2 cellular contexts compared by ENCODE assay signal in the genomic region with DNA sequence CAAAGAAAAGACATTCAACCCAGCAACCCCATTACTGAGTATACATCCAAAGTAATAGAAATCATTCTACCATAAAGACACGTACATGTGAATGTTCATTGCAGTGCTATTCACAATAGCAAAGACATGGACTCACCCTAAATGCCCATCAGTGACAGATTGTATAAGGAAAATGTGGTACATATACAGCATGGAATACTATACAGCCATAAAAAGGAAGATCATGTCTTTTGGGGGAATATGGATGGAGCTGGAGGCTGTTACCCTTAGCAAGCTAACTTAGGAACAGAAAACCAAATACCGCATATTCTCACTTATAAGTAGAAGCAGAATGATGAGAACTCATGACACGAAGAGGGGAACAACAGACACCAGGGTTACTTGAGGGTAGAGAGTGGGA.
TF ChIP-seq lines count a peak whose summit lies in the region.

No MANE protein-coding gene starts in this region.

TF ChIP-seq in SK-N-SH, 30 proteins besides CTCF, POLR2A, EP300 and RAD21 (continued from another document):
- no peak for TF ChIP-seq FOXJ3 (CRISPR knock-in tag; IDR thresholded peaks at IDR 0.05)
- TF ChIP-seq GABPA (IDR thresholded peaks at IDR 0.05; ENCODE audit: low read depth), result no peak
- TF ChIP-seq FOSL2 (IDR thresholded peaks at IDR 0.05; ENCODE audit: borderline replicate concordance, low read depth), result no peak
- no peak for TF ChIP-seq FOXM1 (IDR thresholded peaks at IDR 0.05; ENCODE audit: low read depth)
TF ChIP-seq in SK-N-SH: peak in this region for 0.

TF ChIP-seq in HEK293, 187 proteins besides CTCF, POLR2A, EP300 and RAD21 (continued from another document):
- TF ChIP-seq, protein P1, sequence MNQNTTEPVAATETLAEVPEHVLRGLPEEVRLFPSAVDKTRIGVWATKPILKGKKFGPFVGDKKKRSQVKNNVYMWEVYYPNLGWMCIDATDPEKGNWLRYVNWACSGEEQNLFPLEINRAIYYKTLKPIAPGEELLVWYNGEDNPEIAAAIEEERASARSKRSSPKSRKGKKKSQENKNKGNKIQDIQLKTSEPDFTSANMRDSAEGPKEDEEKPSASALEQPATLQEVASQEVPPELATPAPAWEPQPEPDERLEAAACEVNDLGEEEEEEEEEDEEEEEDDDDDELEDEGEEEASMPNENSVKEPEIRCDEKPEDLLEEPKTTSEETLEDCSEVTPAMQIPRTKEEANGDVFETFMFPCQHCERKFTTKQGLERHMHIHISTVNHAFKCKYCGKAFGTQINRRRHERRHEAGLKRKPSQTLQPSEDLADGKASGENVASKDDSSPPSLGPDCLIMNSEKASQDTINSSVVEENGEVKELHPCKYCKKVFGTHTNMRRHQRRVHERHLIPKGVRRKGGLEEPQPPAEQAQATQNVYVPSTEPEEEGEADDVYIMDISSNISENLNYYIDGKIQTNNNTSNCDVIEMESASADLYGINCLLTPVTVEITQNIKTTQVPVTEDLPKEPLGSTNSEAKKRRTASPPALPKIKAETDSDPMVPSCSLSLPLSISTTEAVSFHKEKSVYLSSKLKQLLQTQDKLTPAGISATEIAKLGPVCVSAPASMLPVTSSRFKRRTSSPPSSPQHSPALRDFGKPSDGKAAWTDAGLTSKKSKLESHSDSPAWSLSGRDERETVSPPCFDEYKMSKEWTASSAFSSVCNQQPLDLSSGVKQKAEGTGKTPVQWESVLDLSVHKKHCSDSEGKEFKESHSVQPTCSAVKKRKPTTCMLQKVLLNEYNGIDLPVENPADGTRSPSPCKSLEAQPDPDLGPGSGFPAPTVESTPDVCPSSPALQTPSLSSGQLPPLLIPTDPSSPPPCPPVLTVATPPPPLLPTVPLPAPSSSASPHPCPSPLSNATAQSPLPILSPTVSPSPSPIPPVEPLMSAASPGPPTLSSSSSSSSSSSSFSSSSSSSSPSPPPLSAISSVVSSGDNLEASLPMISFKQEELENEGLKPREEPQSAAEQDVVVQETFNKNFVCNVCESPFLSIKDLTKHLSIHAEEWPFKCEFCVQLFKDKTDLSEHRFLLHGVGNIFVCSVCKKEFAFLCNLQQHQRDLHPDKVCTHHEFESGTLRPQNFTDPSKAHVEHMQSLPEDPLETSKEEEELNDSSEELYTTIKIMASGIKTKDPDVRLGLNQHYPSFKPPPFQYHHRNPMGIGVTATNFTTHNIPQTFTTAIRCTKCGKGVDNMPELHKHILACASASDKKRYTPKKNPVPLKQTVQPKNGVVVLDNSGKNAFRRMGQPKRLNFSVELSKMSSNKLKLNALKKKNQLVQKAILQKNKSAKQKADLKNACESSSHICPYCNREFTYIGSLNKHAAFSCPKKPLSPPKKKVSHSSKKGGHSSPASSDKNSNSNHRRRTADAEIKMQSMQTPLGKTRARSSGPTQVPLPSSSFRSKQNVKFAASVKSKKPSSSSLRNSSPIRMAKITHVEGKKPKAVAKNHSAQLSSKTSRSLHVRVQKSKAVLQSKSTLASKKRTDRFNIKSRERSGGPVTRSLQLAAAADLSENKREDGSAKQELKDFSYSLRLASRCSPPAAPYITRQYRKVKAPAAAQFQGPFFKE (tag by site-specific recombination; IDR thresholded peaks at IDR 0.05; ENCODE audit: borderline replicate concordance), result no peak
- TF ChIP-seq, protein P2, sequence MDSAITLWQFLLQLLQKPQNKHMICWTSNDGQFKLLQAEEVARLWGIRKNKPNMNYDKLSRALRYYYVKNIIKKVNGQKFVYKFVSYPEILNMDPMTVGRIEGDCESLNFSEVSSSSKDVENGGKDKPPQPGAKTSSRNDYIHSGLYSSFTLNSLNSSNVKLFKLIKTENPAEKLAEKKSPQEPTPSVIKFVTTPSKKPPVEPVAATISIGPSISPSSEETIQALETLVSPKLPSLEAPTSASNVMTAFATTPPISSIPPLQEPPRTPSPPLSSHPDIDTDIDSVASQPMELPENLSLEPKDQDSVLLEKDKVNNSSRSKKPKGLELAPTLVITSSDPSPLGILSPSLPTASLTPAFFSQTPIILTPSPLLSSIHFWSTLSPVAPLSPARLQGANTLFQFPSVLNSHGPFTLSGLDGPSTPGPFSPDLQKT (IDR thresholded peaks at IDR 0.05; ENCODE audit: borderline replicate concordance, low read depth, low read length), result no peak
- TF ChIP-seq ZNF768 (tag by site-specific recombination; IDR thresholded peaks at IDR 0.05), result no peak
- TF ChIP-seq ZNF426 (tag by site-specific recombination; IDR thresholded peaks at IDR 0.05), result no peak
- TF ChIP-seq, protein P3, sequence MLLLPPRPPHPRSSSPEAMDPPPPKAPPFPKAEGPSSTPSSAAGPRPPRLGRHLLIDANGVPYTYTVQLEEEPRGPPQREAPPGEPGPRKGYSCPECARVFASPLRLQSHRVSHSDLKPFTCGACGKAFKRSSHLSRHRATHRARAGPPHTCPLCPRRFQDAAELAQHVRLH (tag by site-specific recombination; IDR thresholded peaks at IDR 0.05), result 0 out of 2 replicates have a peak, but pooled peaks have one; percentile 25
